ENCODE assay signal across 19 cellular contexts in genomic region chr5:31678180-31678579, GRCh38. TPM values are rescaled to one million over a fixed set of nuclear protein-coding genes. Genes with fewer than 3 reads are reported as not detected.
"Had no signal": no experiment of that assay in that cellular context is flagged by ENCODE, and none has a peak within 500 bp of the region (broad histone marks: within the 10 kb centered on the region; RNA-seq: fewer than 3 reads in every experiment).

No MANE protein-coding gene starts in this region.

- ATAC-seq: activated CD4-positive, alpha-beta T cell treated with anti-CD3 and anti-CD28 coated beads for 36 hours; foreskin keratinocyte; lower lobe of right lung; sciatic nerve; SK-N-SH treated with all-trans-retinoic acid at 6 μM for 48 hours; stimulated activated effector memory CD8-positive, alpha-beta T cell treated with anti-CD3 and anti-CD28 coated beads, Interleukin-12 subunit alpha, Interleukin-12 subunit beta, amount 100 ng/mL, for 72 hours; T-cell; WTC11 had no signal

- H3K27ac ChIP-seq: cardiac muscle cell, epithelial cell of prostate, foreskin keratinocyte, lower lobe of right lung, prostate gland, thoracic aorta, upper lobe of left lung had no signal

- H3K27me3 ChIP-seq: cardiac muscle cell, foreskin keratinocyte, upper lobe of left lung had no signal

- DNase-seq: activated CD4-positive, alpha-beta memory T cell treated with anti-CD3 and anti-CD28 coated beads for 36 hours; activated CD4-positive, alpha-beta T cell treated with anti-CD3 and anti-CD28 coated beads for 36 hours; activated T-cell treated with anti-CD3 and anti-CD28 coated beads for 4 hours; amniotic stem cell; endodermal cell; foreskin keratinocyte; kidney glomerular epithelial cell; lower lobe of right lung; stimulated activated CD4-positive, alpha-beta T cell treated with anti-CD3 and anti-CD28 coated beads, Interleukin-4, amount 100 ng/mL, for 24 hours; T-cell; upper lobe of left lung had no signal

- H3K9me3 ChIP-seq: lower lobe of right lung, prostate gland, thoracic aorta, upper lobe of left lung had no signal

- H3K4me1 ChIP-seq: foreskin keratinocyte, lower lobe of right lung, upper lobe of left lung had no signal

- H3K4me3 ChIP-seq: cardiac muscle cell, lower lobe of right lung, prostate gland, thoracic aorta, upper lobe of left lung had no signal

- H3K36me3 ChIP-seq: cardiac muscle cell, lower lobe of right lung, prostate gland, thoracic aorta, upper lobe of left lung had no signal

RNA-seq across cellular contexts. Expression of gene PDZD2, which starts 39.2 kb away (rescaled TPM):
- total RNA-seq: activated CD4-positive, alpha-beta memory T cell treated with anti-CD3 and anti-CD28 coated beads for 36 hours had no signal
